Comparison of ENCODE assay signal across 19 cellular contexts in the genomic region with DNA sequence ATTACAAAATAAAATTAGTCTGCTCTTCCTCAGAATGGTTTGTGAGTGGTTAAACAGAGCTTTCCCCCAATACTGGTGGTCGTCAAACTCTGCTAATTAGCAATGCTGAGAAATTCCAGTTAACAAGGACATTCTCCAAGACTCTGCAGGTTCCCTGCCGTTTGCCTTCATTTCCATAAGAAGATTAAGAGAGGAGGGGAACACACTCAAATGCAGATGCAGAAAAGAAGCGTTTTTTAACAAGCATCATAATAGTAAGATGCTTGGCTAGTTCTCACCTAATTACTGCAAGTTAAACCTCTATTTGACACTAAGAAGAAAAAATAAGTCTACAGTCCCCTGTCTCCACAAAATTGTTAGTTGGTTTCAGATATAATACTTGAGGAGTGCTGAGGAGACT. TPM values are rescaled to one million over a fixed set of nuclear protein-coding genes. Genes with fewer than 3 reads are reported as not detected.
"Had no signal": no experiment of that assay in that cellular context is flagged by ENCODE, and none has a peak within 500 bp of the region (broad histone marks: within the 10 kb centered on the region; RNA-seq: fewer than 3 reads in every experiment).

No MANE protein-coding gene starts in this region.

- H3K36me3 ChIP-seq: colonic mucosa, esophagus squamous epithelium had no signal

- H3K9ac ChIP-seq: parathyroid adenoma had no signal

- H3K9me3 Mint-ChIP-seq: activated T-helper 17 cell treated with anti-CD3 and anti-CD28 coated beads, Interleukin-2, amount 50 U/mL, for 72 hours had no signal

- H3K4me3 Mint-ChIP-seq: activated T-helper 17 cell treated with anti-CD3 and anti-CD28 coated beads, Interleukin-2, amount 50 U/mL, for 72 hours; immature natural killer cell had no signal

- H3K4me3 ChIP-seq: colonic mucosa, esophagus squamous epithelium, lung had no signal

- ATAC-seq: activated T-helper 17 cell treated with anti-CD3 and anti-CD28 coated beads, Interleukin-2, amount 50 U/mL, for 72 hours; left cardiac atrium had no signal

- H3K27ac ChIP-seq: colonic mucosa, esophagus squamous epithelium, parathyroid adenoma had no signal

- H3K9me3 ChIP-seq: colonic mucosa, esophagus squamous epithelium had no signal

- H3K27ac Mint-ChIP-seq: activated T-helper 17 cell treated with anti-CD3 and anti-CD28 coated beads, Interleukin-2, amount 50 U/mL, for 72 hours; immature natural killer cell had no signal

- DNase-seq: activated CD4-positive, alpha-beta T cell treated with anti-CD3 and anti-CD28 coated beads for 1 hour; activated CD4-positive, alpha-beta T cell treated with anti-CD3 and anti-CD28 coated beads, Interleukin-2, amount 50 U/mL, for 48 hours; activated naive CD4-positive, alpha-beta T cell treated with Interleukin-2 at 50 U/mL for 16 hours; central memory CD4-positive, alpha-beta T cell; colonic mucosa; effector CD4-positive, alpha-beta T cell; esophagus squamous epithelium; hippocampal formation; immature natural killer cell; left cardiac atrium; stimulated activated naive CD4-positive, alpha-beta T cell; T-helper 1 cell; T1000; trophoblast cell had no signal

RNA-seq across cellular contexts. Expression of gene SOX2, which starts 3.7 kb away (rescaled TPM):
- total RNA-seq: fibroblast of villous mesenchyme, glomerular endothelial cell had no signal
- polyA plus RNA-seq: immature natural killer cell had no signal
